Comparison of ENCODE assay signal across 8 cellular contexts in genomic region chr19:36489139-36489919, GRCh38. TPM values are rescaled to one million over a fixed set of nuclear protein-coding genes. Genes with fewer than 3 reads are reported as not detected.
DNase-seq lines count a peak whose midpoint lies in the region; ATAC-seq and TF ChIP-seq lines count a peak whose summit lies in the region.

Gene ZNF566 (minus strand): TSS chr19:36489561. CDS start chr19:36476557, 13,004 bp downstream.

- peak within 1 kb of the TSS; percentile 94 for H3K9ac ChIP-seq in trophoblast cell (ENCODE audit: low read length)

- H3K18ac ChIP-seq in trophoblast cell (ENCODE audit: low read length): peak within 1 kb of the TSS; percentile 86

- 0% methylated on average over 2 to 53 of the region's 53 CpGs for WGBS in adrenal gland, 4 donors
- WGBS in heart left ventricle, 4 donors: 0 to 1% (median 0%) methylated on average over 38 to 53 of the region's 53 CpGs
- no CpG with 5 or more reads among the region's 53 CpGs for WGBS in trophoblast cell (ENCODE audit: extremely low coverage, insufficient coverage, insufficient read length)
- WGBS in tibial nerve, 2 donors: 0% methylated on average over 23 to 41 of the region's 53 CpGs

- H2AFZ ChIP-seq in trophoblast cell (ENCODE audit: insufficient read depth, low read length, poor library complexity): peak within 1 kb of the TSS; percentile 85

- no peaks in the 10 kb centered on the region for H3K27me3 ChIP-seq in adrenal gland
- no peaks in the 10 kb centered on the region for H3K27me3 ChIP-seq in heart left ventricle
- H3K27me3 ChIP-seq in trophoblast cell (ENCODE audit: insufficient read depth, low read length): no peaks in the 10 kb centered on the region
- no peaks in the 10 kb centered on the region for H3K27me3 ChIP-seq in tibial nerve

- intact Hi-C loops in adrenal gland (cut with DNase I) (loop anchor here in 1 of 2 donors (10.0 kb wide), 1 partner anchor 285 kb away; no protein-coding TSS in a partner anchor), heart left ventricle (cut with DNase I) (loop anchor here in 7 of 10 donors (2.0 to 10.0 kb wide), 7 partner anchors 65 to 275 kb away; partner anchors contain the start of genes ZFP82 (in 4 of the 7), ZFP14 (in 3 of the 7), ZNF146 (in 2 of the 7) and ZNF565 (in 2 of the 7))

- H2BK5ac ChIP-seq in trophoblast cell (ENCODE audit: low read depth, low read length, poor library complexity): peak within 1 kb of the TSS; percentile 100

- peak within 1 kb of the TSS; percentile 93 for H3K4ac ChIP-seq in trophoblast cell (ENCODE audit: low read depth, low read length)

- TF ChIP-seq EP300 in tibial nerve (IDR thresholded peaks at IDR 0.05): peak in 1 of 2 donors; percentile 75

- peak within 1 kb of the TSS; percentile 99 for H3K14ac ChIP-seq in trophoblast cell (ENCODE audit: low read length)

- peak within 1 kb of the TSS; percentile 56 for H3K23ac ChIP-seq in trophoblast cell (ENCODE audit: low read length)

- H2BK12ac ChIP-seq in trophoblast cell (ENCODE audit: low read length): no peak within 1 kb of the TSS

- peaks cover 0 to 10% of the 10 kb centered on the region in 2 donors for H3K4me1 ChIP-seq in adrenal gland (replicated peaks in 1 of 2)
- peaks cover 0 to 21% (median 10%) of the 10 kb centered on the region in 12 donors for H3K4me1 ChIP-seq in heart left ventricle
- peaks cover 0 to 2% of the 10 kb centered on the region in 2 experiments for H3K4me1 ChIP-seq in trophoblast cell (ENCODE audit: control insufficient read depth in 1 of 2, insufficient read depth in 2 of 2, low read length in 2 of 2)
- H3K4me1 ChIP-seq in tibial nerve: peaks cover 0 to 16% (median 0%) of the 10 kb centered on the region in 4 donors

- H2BK120ac ChIP-seq in trophoblast cell (ENCODE audit: insufficient read depth, low read length, poor library complexity): peak within 1 kb of the TSS; percentile 94

- peaks cover 8% of the 10 kb centered on the region for H3K79me1 ChIP-seq in trophoblast cell (ENCODE audit: low read length)

- H4K12ac ChIP-seq in trophoblast cell (ENCODE audit: low read depth, low read length): peak within 1 kb of the TSS; percentile 100

- H3K36me3 ChIP-seq in adrenal gland (replicated peaks in 1 of 2) (no peaks in the 10 kb centered on the region), heart left ventricle (no peaks in the 10 kb centered on the region), trophoblast cell (ENCODE audit: control insufficient read depth in 1 of 2, insufficient read depth in 2 of 2, low read length in 2 of 2) (no peaks in the 10 kb centered on the region), tibial nerve (peaks cover 0 to 22% (median 0%) of the 10 kb centered on the region in 3 donors)

- H3K9me3 ChIP-seq in adrenal gland (replicated peaks in 1 of 3): no peaks in the 10 kb centered on the region
- H3K9me3 ChIP-seq in heart left ventricle: peaks cover 0 to 4% (median 0%) of the 10 kb centered on the region in 12 donors
- H3K9me3 ChIP-seq in trophoblast cell (ENCODE audit: insufficient read depth, low read depth, low read length): peaks cover 3% of the 10 kb centered on the region
- H3K9me3 ChIP-seq in tibial nerve: peaks cover 0 to 10% (median 0%) of the 10 kb centered on the region in 4 donors

- DNase-seq in GM12865 (ENCODE audit: low read depth): peak; percentile 99
- DNase-seq in NCI-H1417 treated with DMSO at 0.1 percent for 48 hours (lab: John Stamatoyannopoulos, UW): peak; percentile 88
- DNase-seq in SW480 (ENCODE audit: low spot score): peak; percentile 99
- peak; percentile 91 to 98 (median 94) for DNase-seq in adrenal gland
- peak; percentile 91 to 94 (median 92) for DNase-seq in heart left ventricle
- peak; percentile 98 to 99 for DNase-seq in trophoblast cell
- peak; percentile 65 to 87 for DNase-seq in tibial nerve (ENCODE audit: low spot score in 2 of 2)

- peak within 1 kb of the TSS; percentile 85 for H2AK5ac ChIP-seq in trophoblast cell (ENCODE audit: low read length)

- TF ChIP-seq CTCF in GM12865 (IDR thresholded peaks at IDR 0.05; ENCODE audit: insufficient read depth, low read depth, low read length, missing control alignments) (no peak), adrenal gland (IDR thresholded peaks at IDR 0.05) (peak in 1 of 6 experiments; percentile 15), heart left ventricle (IDR thresholded peaks at IDR 0.05) (peak in 2 of 12 donors; percentile 10 to 27), tibial nerve (IDR thresholded peaks at IDR 0.05) (no peak)

- peak within 1 kb of the TSS; percentile 97 for H4K91ac ChIP-seq in trophoblast cell (ENCODE audit: low read depth, low read length)

- TF ChIP-seq POLR2A in adrenal gland (IDR thresholded peaks at IDR 0.05): peak; percentile 19 to 77
- TF ChIP-seq POLR2A in heart left ventricle (IDR thresholded peaks at IDR 0.05): peak in 1 of 2 donors; percentile 49
- TF ChIP-seq POLR2A in tibial nerve (IDR thresholded peaks at IDR 0.05): peak in 1 of 2 donors; percentile 24

- peak; percentile 91 for ATAC-seq in HG02759 (IDR thresholded peaks at IDR 0.05; ENCODE audit: unreplicated experiment)
- peak; percentile 96 to 98 (median 98) for ATAC-seq in heart left ventricle

- peak within 1 kb of the TSS; percentile 93 for H4K8ac ChIP-seq in trophoblast cell (ENCODE audit: low read depth, low read length)

- H3K4me3 ChIP-seq in GM12865 (ENCODE audit: low read depth, low read length): peak within 1 kb of the TSS; percentile 76
- peak within 1 kb of the TSS; percentile 30 to 89 (median 76) for H3K4me3 ChIP-seq in adrenal gland
- H3K4me3 ChIP-seq in heart left ventricle: peak within 1 kb of the TSS; percentile 62 to 94 (median 82)
- peak within 1 kb of the TSS; percentile 82 for H3K4me3 ChIP-seq in trophoblast cell (ENCODE audit: low read depth, low read length)
- peak within 1 kb of the TSS; percentile 62 to 81 (median 62) for H3K4me3 ChIP-seq in tibial nerve

- peak within 1 kb of the TSS; percentile 92 for H3K4me2 ChIP-seq in trophoblast cell (ENCODE audit: low read length)

- H3K27ac ChIP-seq in adrenal gland (peak within 1 kb of the TSS; percentile 83 to 98 (median 96)), heart left ventricle (peak within 1 kb of the TSS; percentile 89 to 99 (median 97)), trophoblast cell (ENCODE audit: low read depth, low read length) (peak within 1 kb of the TSS; percentile 82), tibial nerve (peak within 1 kb of the TSS; percentile 82 to 96 (median 95))

- peaks cover 7% of the 10 kb centered on the region for H3K79me2 ChIP-seq in trophoblast cell (ENCODE audit: control insufficient read depth, insufficient read depth, low read length, poor library complexity)

RNA-seq across cellular contexts. Expression of gene ZNF566, which starts in this region (rescaled TPM):
- 10 to 100 TPM in 6 of 8 donors, 1 to 10 TPM in 2; 7.4 to 20.9 (median 12.6) TPM for total RNA-seq in adrenal gland
- polyA plus RNA-seq in adrenal gland: 10 to 100 TPM in 2 of 3 donors, 1 to 10 TPM in 1; 9.5 to 12.3 (median 10.6) TPM
- total RNA-seq in heart left ventricle: 10 to 100 TPM in 4 of 9 donors, 1 to 10 TPM in 5; 6.6 to 14.0 (median 8.4) TPM
- polyA plus RNA-seq in heart left ventricle: 1 to 10 TPM; 3.7 to 7.4 TPM
- 2.6 and 2.7 TPM in 2 replicates for polyA plus RNA-seq in trophoblast cell (2013)
- total RNA-seq in tibial nerve: 10 to 100 TPM; 12.1 to 20.1 (median 14.9) TPM

Comparison
In these comparisons a context has a peak if more than half of its experiments do, and no peak if none do; other contexts are left out.
1. Peak in every context shown above with its lines: DNase-seq, ATAC-seq, H3K4me3 ChIP-seq and H3K27ac ChIP-seq.